Comparison of ENCODE assay signal across 14 cellular contexts in the genomic region with DNA sequence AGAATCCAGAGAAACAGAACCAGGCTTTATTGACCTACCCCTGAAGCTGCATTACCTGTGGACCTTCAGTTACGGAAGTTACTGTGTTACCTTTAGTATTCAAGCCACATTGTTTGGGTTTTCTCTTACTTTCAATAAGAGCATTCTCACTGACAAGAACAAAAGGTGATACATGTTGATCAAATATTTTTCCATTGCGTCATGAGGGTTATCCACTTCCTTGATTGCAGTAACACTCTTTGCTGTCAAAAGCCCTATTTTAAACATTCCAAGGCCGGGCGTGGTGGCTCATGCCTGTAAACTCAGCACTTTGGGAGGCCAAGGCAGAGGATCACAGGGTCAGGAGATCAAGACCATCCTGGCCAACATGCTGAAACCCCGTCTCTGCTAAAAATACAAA. TPM values are rescaled to one million over a fixed set of nuclear protein-coding genes. Genes with fewer than 3 reads are reported as not detected.
DNase-seq lines count a peak whose midpoint lies in the region; ATAC-seq and TF ChIP-seq lines count a peak whose summit lies in the region.
"Had no signal": no experiment of that assay in that cellular context is flagged by ENCODE, and none has a peak within 500 bp of the region (broad histone marks: within the 10 kb centered on the region; RNA-seq: fewer than 3 reads in every experiment).

No MANE protein-coding gene starts in this region.

- no peak overlapping the region for H3T11ph ChIP-seq in H9 (ENCODE audit: low read length)

- H2BK15ac ChIP-seq in H9 (ENCODE audit: low read depth, low read length) = no peak overlapping the region

- peaks cover 3% of the 10 kb centered on the region for H3K27me3 Mint-ChIP-seq in H9 (ENCODE audit: low read depth)
- H3K27me3 Mint-ChIP-seq in stimulated activated memory B cell treated with anti-CD40 and anti-IgM and Interleukin-4, amounts not matched to agents 10 μg/mL and 1 μg/mL and 100 μg/mL, for 72 hours = peaks cover 17% of the 10 kb centered on the region
- H3K27me3 Mint-ChIP-seq: activated naive CD8-positive, alpha-beta T cell treated with anti-CD3 and anti-CD28 coated beads, Interleukin-2, amount 10 ng/mL, durations not matched to agents 7 days and 5 days had no signal

- no peak overlapping the region for H3K4me2 ChIP-seq in H9 (ENCODE audit: insufficient read depth, insufficient read length, low read length)

- no peak overlapping the region for H4K5ac ChIP-seq in H9 (ENCODE audit: insufficient read length, low read depth, low read length)

- no peak overlapping the region for H3K4ac ChIP-seq in H9 (ENCODE audit: low read depth, low read length)

- no peak overlapping the region for H3K27ac Mint-ChIP-seq in H9
- H3K27ac Mint-ChIP-seq in stimulated activated memory B cell treated with anti-CD40 and anti-IgM and Interleukin-4, amounts not matched to agents 10 μg/mL and 1 μg/mL and 100 μg/mL, for 72 hours = no peak overlapping the region
- H3K27ac Mint-ChIP-seq: activated naive CD8-positive, alpha-beta T cell treated with anti-CD3 and anti-CD28 coated beads, Interleukin-2, amount 10 ng/mL, durations not matched to agents 7 days and 5 days; naive B cell had no signal

- H3K18ac ChIP-seq in H9 (ENCODE audit: insufficient read length, low read depth, low read length) = no peak overlapping the region

- H3K56ac ChIP-seq in H9 (ENCODE audit: insufficient read length, low read depth, low read length) = no peak overlapping the region

- peaks cover 17 to 19% of the 10 kb centered on the region in 2 experiments for H3K9me3 Mint-ChIP-seq in H9
- no peaks in the 10 kb centered on the region for H3K9me3 Mint-ChIP-seq in stimulated activated memory B cell treated with anti-CD40 and anti-IgM and Interleukin-4, amounts not matched to agents 10 μg/mL and 1 μg/mL and 100 μg/mL, for 72 hours

- no peak overlapping the region for H2BK12ac ChIP-seq in H9 (ENCODE audit: insufficient read length, low read depth, low read length)

- H4K91ac ChIP-seq in H9 (ENCODE audit: insufficient read length, low read depth, low read length) = no peak overlapping the region

- H4K8ac ChIP-seq in H9 (replicated peaks; ENCODE audit: insufficient read length, low read depth, low read length) = no peak overlapping the region

- H3K9me3 ChIP-seq in suprapubic skin = no peaks in the 10 kb centered on the region
- no peaks in the 10 kb centered on the region for H3K9me3 ChIP-seq in H9 (ENCODE audit: control insufficient read depth, low read depth, low read length)
- H3K9me3 ChIP-seq: psoas muscle had no signal

- 53% methylated on average over 5 of the region's 5 CpGs for WGBS in suprapubic skin
- no CpG with 5 or more reads among the region's 5 CpGs for WGBS in H9 (ENCODE audit: extremely low coverage, insufficient read length, low lambda C conversion rate)

- H3K36me3 ChIP-seq in suprapubic skin = no peaks in the 10 kb centered on the region

- no peaks in the 10 kb centered on the region for H3K23me2 ChIP-seq in H9 (ENCODE audit: insufficient read length, low read depth, low read length, poor library complexity, severe bottlenecking)

- H3K27ac ChIP-seq in foreskin keratinocyte (peak overlapping the region; percentile 90), suprapubic skin (peak overlapping the region; percentile 29), H9 (ENCODE audit: insufficient read length, low read depth, low read length) (no peak overlapping the region)
- H3K27ac ChIP-seq: C4-2B, psoas muscle, SK-N-MC had no signal

- H3K9ac ChIP-seq in H9 (ENCODE audit: extremely low read depth, insufficient read length, low read length) = no peak overlapping the region

- TF ChIP-seq POLR2A in suprapubic skin (IDR thresholded peaks at IDR 0.05) = no peak

- no peaks in the 10 kb centered on the region for H3K27me3 ChIP-seq in foreskin keratinocyte
- no peaks in the 10 kb centered on the region for H3K27me3 ChIP-seq in suprapubic skin
- no peaks in the 10 kb centered on the region for H3K27me3 ChIP-seq in H9 (ENCODE audit: insufficient read depth, low read length)

- no peak overlapping the region for H3K4me3 Mint-ChIP-seq in H9
- H3K4me3 Mint-ChIP-seq in stimulated activated memory B cell treated with anti-CD40 and anti-IgM and Interleukin-4, amounts not matched to agents 10 μg/mL and 1 μg/mL and 100 μg/mL, for 72 hours = no peak overlapping the region
- H3K4me3 Mint-ChIP-seq: activated naive CD8-positive, alpha-beta T cell treated with anti-CD3 and anti-CD28 coated beads, Interleukin-2, amount 10 ng/mL, durations not matched to agents 7 days and 5 days; naive B cell had no signal

- H3K79me1 ChIP-seq in H9 (ENCODE audit: insufficient read depth, low read depth, low read length, poor library complexity, severe bottlenecking) = no peaks in the 10 kb centered on the region

- H2BK20ac ChIP-seq in H9 (ENCODE audit: low read depth, low read length, poor library complexity, severe bottlenecking) = no peak overlapping the region

- H3K14ac ChIP-seq in H9 (ENCODE audit: insufficient read depth, low read length) = no peak overlapping the region

- peaks cover 6 to 9% (median 8%) of the 10 kb centered on the region in 3 experiments; a peak in 4 of 7 replicates for H3K36me3 Mint-ChIP-seq in H9 (ENCODE audit: insufficient read depth in 1 of 3, low read depth in 3 of 3)
- no peaks in the 10 kb centered on the region for H3K36me3 Mint-ChIP-seq in stimulated activated memory B cell treated with anti-CD40 and anti-IgM and Interleukin-4, amounts not matched to agents 10 μg/mL and 1 μg/mL and 100 μg/mL, for 72 hours
- H3K36me3 Mint-ChIP-seq: activated naive CD8-positive, alpha-beta T cell treated with anti-CD3 and anti-CD28 coated beads, Interleukin-2, amount 10 ng/mL, durations not matched to agents 7 days and 5 days; naive B cell had no signal

- no peak overlapping the region for H2BK5ac ChIP-seq in H9 (ENCODE audit: insufficient read length, low read length)

- H3K23ac ChIP-seq in H9 (ENCODE audit: insufficient read length, low read depth, low read length) = no peak overlapping the region

- TF ChIP-seq CTCF in foreskin keratinocyte (conservative IDR thresholded peaks at IDR 0.05) (no peak), suprapubic skin (IDR thresholded peaks at IDR 0.05) (no peak), H9 (conservative IDR thresholded peaks at IDR 0.05) (no peak)

- no peaks in the 10 kb centered on the region for H3K79me2 ChIP-seq in H9 (ENCODE audit: insufficient read depth, low read length)

- no peak overlapping the region for H2AFZ ChIP-seq in H9 (ENCODE audit: low read length)

- peaks cover 15% of the 10 kb centered on the region for H3K4me1 ChIP-seq in foreskin keratinocyte
- H3K4me1 ChIP-seq in suprapubic skin = peaks cover 8% of the 10 kb centered on the region
- H3K4me1 ChIP-seq in H9 (ENCODE audit: insufficient read depth, low read length) = no peaks in the 10 kb centered on the region
- H3K4me1 ChIP-seq: psoas muscle had no signal

- peaks cover 5 to 6% of the 10 kb centered on the region in 2 experiments for H3K4me1 Mint-ChIP-seq in H9
- peaks cover 8% of the 10 kb centered on the region for H3K4me1 Mint-ChIP-seq in stimulated activated memory B cell treated with anti-CD40 and anti-IgM and Interleukin-4, amounts not matched to agents 10 μg/mL and 1 μg/mL and 100 μg/mL, for 72 hours

- no peak overlapping the region for H2BK120ac ChIP-seq in H9 (ENCODE audit: low read depth, low read length, poor library complexity, severe bottlenecking)

- H2AK5ac ChIP-seq in H9 (ENCODE audit: insufficient read length, low read length) = no peak overlapping the region

- ATAC-seq in foreskin keratinocyte = peak; percentile 16
- no peak for ATAC-seq in stimulated activated memory B cell treated with anti-CD40 and anti-IgM and Interleukin-4, amounts not matched to agents 10 μg/mL and 1 μg/mL and 100 μg/mL, for 72 hours
- ATAC-seq: psoas muscle had no signal

- no peak overlapping the region for H3K4me3 ChIP-seq in suprapubic skin
- H3K4me3 ChIP-seq: psoas muscle, SK-N-MC had no signal

- DNase-seq in HS-5 (ENCODE audit: low read depth) (peak; percentile 6), SW480 (ENCODE audit: low spot score) (peak; percentile 84), foreskin keratinocyte (peak; percentile 89 to 96), suprapubic skin (ENCODE audit: low spot score in 2 of 2) (no peak), medulla oblongata (ENCODE audit: extremely low spot score) (no peak), H9 (no peak), KG1 (lab: John Stamatoyannopoulos, UW) (no peak)
- DNase-seq: activated naive CD8-positive, alpha-beta T cell treated with anti-CD3 and anti-CD28 coated beads, Interleukin-2, amount 10 ng/mL, durations not matched to agents 7 days and 5 days; GF-D8; naive B cell; psoas muscle had no signal

- no peak for TF ChIP-seq EP300 in suprapubic skin (IDR thresholded peaks at IDR 0.05)

- no peaks in the 10 kb centered on the region for H4K20me1 ChIP-seq in H9 (ENCODE audit: control insufficient read depth, insufficient read depth, insufficient read length)

RNA-seq across cellular contexts. Expression of gene PAFAH1B1, which starts 28.6 kb away (rescaled TPM):
- 116 and 136 TPM in 2 replicates for total RNA-seq in foreskin keratinocyte
- 82.2 and 87.9 TPM in 2 replicates for polyA plus RNA-seq in foreskin keratinocyte
- total RNA-seq in suprapubic skin = 100 to 1,000 TPM in 3 of 4 donors, 10 to 100 TPM in 1; 97.4 to 283 (median 125) TPM
- 130 and 134 TPM in 2 replicates for total RNA-seq in H9 (2021)

RNA-seq across cellular contexts. Expression of gene METTL16, which starts 53.2 kb away (rescaled TPM):
- 19.7 and 20.6 TPM in 2 replicates for total RNA-seq in foreskin keratinocyte
- 16.3 and 18.5 TPM in 2 replicates for polyA plus RNA-seq in foreskin keratinocyte
- total RNA-seq in suprapubic skin = 10 to 100 TPM; 30.8 to 53.3 (median 35.9) TPM
- total RNA-seq in H9 (2021) = 55.4 and 55.9 TPM in 2 replicates

Comparison
In these comparisons a context has a peak if more than half of its experiments do, and no peak if none do; other contexts are left out.
1. DNase-seq: peak in HS-5 (single experiment), SW480 (single experiment) and foreskin keratinocyte (2 of 2); none in suprapubic skin (0 of 2), medulla oblongata (single experiment), H9 (single experiment) and KG1 (single experiment).